In the genomic region with DNA sequence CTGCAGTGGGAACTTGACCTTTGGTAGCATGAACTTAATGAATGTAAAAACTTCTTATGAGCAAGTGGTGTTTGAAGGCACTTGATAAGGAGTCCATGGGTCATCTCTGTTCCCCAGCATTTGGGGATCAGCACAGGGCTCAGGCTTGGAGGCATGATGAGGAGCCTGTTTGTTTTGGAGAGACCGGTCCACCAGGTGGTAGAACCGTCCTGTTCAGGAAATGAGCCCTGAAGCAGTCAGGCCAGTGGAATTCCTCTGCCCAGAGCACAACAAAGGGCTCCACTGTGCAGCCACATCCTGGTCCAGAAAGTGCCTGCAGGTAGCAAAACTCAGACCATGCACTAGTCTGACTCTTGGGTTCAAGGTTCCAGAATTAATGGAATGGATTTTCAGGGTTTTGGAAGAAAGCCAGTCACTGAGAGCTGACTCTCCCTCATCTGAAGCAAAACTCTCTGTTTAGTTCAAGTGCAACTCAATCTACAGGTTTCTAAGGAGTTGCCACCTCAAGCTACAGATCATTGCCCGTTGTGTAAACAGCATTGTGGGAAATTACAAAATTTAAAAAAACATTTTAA, we compare ENCODE assay signal across 1 cellular context.
TF ChIP-seq lines count a peak whose summit lies in the region.

No MANE protein-coding gene starts in this region.

TF ChIP-seq in HepG2, 621 proteins besides CTCF, POLR2A, EP300 and RAD21 (continued from another document and continues in another):
- TF ChIP-seq, protein P1, sequence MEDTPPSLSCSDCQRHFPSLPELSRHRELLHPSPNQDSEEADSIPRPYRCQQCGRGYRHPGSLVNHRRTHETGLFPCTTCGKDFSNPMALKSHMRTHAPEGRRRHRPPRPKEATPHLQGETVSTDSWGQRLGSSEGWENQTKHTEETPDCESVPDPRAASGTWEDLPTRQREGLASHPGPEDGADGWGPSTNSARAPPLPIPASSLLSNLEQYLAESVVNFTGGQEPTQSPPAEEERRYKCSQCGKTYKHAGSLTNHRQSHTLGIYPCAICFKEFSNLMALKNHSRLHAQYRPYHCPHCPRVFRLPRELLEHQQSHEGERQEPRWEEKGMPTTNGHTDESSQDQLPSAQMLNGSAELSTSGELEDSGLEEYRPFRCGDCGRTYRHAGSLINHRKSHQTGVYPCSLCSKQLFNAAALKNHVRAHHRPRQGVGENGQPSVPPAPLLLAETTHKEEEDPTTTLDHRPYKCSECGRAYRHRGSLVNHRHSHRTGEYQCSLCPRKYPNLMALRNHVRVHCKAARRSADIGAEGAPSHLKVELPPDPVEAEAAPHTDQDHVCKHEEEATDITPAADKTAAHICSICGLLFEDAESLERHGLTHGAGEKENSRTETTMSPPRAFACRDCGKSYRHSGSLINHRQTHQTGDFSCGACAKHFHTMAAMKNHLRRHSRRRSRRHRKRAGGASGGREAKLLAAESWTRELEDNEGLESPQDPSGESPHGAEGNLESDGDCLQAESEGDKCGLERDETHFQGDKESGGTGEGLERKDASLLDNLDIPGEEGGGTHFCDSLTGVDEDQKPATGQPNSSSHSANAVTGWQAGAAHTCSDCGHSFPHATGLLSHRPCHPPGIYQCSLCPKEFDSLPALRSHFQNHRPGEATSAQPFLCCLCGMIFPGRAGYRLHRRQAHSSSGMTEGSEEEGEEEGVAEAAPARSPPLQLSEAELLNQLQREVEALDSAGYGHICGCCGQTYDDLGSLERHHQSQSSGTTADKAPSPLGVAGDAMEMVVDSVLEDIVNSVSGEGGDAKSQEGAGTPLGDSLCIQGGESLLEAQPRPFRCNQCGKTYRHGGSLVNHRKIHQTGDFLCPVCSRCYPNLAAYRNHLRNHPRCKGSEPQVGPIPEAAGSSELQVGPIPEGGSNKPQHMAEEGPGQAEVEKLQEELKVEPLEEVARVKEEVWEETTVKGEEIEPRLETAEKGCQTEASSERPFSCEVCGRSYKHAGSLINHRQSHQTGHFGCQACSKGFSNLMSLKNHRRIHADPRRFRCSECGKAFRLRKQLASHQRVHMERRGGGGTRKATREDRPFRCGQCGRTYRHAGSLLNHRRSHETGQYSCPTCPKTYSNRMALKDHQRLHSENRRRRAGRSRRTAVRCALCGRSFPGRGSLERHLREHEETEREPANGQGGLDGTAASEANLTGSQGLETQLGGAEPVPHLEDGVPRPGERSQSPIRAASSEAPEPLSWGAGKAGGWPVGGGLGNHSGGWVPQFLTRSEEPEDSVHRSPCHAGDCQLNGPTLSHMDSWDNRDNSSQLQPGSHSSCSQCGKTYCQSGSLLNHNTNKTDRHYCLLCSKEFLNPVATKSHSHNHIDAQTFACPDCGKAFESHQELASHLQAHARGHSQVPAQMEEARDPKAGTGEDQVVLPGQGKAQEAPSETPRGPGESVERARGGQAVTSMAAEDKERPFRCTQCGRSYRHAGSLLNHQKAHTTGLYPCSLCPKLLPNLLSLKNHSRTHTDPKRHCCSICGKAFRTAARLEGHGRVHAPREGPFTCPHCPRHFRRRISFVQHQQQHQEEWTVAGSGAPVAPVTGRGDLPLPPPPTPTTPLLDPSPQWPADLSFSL (CRISPR knock-in tag; IDR thresholded peaks at IDR 0.05), result no peak
- peak; percentile 65 for TF ChIP-seq GATAD1 (CRISPR knock-in tag; IDR thresholded peaks at IDR 0.05)
- TF ChIP-seq, protein P2, sequence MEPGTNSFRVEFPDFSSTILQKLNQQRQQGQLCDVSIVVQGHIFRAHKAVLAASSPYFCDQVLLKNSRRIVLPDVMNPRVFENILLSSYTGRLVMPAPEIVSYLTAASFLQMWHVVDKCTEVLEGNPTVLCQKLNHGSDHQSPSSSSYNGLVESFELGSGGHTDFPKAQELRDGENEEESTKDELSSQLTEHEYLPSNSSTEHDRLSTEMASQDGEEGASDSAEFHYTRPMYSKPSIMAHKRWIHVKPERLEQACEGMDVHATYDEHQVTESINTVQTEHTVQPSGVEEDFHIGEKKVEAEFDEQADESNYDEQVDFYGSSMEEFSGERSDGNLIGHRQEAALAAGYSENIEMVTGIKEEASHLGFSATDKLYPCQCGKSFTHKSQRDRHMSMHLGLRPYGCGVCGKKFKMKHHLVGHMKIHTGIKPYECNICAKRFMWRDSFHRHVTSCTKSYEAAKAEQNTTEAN (CRISPR knock-in tag; conservative IDR thresholded peaks at IDR 0.05), result peak; percentile 77; the same call in 1 of the 2 replicates
- no peak for TF ChIP-seq NRL (CRISPR knock-in tag; IDR thresholded peaks at IDR 0.05; ENCODE audit: borderline replicate concordance)
- peak; percentile 73 for TF ChIP-seq HOXA3 (CRISPR knock-in tag; IDR thresholded peaks at IDR 0.05)
- TF ChIP-seq SOX13 (IDR thresholded peaks at IDR 0.05), result no peak
- TF ChIP-seq SOX13 (CRISPR knock-in tag; conservative IDR thresholded peaks at IDR 0.05 in 1 of 2, IDR thresholded peaks at IDR 0.05 in 1 of 2), result peak in 1 of 2 experiments; percentile 90; a peak in 2 of 4 replicates
- TF ChIP-seq, protein P3, sequence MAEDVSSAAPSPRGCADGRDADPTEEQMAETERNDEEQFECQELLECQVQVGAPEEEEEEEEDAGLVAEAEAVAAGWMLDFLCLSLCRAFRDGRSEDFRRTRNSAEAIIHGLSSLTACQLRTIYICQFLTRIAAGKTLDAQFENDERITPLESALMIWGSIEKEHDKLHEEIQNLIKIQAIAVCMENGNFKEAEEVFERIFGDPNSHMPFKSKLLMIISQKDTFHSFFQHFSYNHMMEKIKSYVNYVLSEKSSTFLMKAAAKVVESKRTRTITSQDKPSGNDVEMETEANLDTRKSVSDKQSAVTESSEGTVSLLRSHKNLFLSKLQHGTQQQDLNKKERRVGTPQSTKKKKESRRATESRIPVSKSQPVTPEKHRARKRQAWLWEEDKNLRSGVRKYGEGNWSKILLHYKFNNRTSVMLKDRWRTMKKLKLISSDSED (CRISPR knock-in tag; IDR thresholded peaks at IDR 0.05), result no peak
- TF ChIP-seq, protein P4, sequence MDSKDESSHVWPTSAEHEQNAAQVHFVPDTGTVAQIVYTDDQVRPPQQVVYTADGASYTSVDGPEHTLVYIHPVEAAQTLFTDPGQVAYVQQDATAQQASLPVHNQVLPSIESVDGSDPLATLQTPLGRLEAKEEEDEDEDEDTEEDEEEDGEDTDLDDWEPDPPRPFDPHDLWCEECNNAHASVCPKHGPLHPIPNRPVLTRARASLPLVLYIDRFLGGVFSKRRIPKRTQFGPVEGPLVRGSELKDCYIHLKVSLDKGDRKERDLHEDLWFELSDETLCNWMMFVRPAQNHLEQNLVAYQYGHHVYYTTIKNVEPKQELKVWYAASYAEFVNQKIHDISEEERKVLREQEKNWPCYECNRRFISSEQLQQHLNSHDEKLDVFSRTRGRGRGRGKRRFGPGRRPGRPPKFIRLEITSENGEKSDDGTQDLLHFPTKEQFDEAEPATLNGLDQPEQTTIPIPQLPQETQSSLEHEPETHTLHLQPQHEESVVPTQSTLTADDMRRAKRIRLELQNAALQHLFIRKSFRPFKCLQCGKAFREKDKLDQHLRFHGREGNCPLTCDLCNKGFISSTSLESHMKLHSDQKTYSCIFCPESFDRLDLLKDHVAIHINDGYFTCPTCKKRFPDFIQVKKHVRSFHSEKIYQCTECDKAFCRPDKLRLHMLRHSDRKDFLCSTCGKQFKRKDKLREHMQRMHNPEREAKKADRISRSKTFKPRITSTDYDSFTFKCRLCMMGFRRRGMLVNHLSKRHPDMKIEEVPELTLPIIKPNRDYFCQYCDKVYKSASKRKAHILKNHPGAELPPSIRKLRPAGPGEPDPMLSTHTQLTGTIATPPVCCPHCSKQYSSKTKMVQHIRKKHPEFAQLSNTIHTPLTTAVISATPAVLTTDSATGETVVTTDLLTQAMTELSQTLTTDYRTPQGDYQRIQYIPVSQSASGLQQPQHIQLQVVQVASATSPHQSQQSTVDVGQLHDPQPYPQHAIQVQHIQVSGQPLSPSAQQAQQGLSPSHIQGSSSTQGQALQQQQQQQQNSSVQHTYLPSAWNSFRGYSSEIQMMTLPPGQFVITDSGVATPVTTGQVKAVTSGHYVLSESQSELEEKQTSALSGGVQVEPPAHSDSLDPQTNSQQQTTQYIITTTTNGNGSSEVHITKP (CRISPR knock-in tag; IDR thresholded peaks at IDR 0.05; ENCODE audit: low read depth), result peak; percentile 62
- peak; percentile 82; the same call in 1 of the 2 replicates for TF ChIP-seq CBX5 (CRISPR knock-in tag; IDR thresholded peaks at IDR 0.05; ENCODE audit: borderline replicate concordance)
- no peak for TF ChIP-seq ZMAT3 (CRISPR knock-in tag; conservative IDR thresholded peaks at IDR 0.05)
- 0 out of 2 replicates have a peak, but pooled peaks have one; percentile 65 for TF ChIP-seq ZSCAN29 (CRISPR knock-in tag; conservative IDR thresholded peaks at IDR 0.05)
- TF ChIP-seq, protein P5, sequence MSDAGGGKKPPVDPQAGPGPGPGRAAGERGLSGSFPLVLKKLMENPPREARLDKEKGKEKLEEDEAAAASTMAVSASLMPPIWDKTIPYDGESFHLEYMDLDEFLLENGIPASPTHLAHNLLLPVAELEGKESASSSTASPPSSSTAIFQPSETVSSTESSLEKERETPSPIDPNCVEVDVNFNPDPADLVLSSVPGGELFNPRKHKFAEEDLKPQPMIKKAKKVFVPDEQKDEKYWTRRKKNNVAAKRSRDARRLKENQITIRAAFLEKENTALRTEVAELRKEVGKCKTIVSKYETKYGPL (CRISPR knock-in tag; IDR thresholded peaks at IDR 0.05), result 0 out of 2 replicates have a peak, but pooled peaks have one; percentile 45
- TF ChIP-seq, protein P6, sequence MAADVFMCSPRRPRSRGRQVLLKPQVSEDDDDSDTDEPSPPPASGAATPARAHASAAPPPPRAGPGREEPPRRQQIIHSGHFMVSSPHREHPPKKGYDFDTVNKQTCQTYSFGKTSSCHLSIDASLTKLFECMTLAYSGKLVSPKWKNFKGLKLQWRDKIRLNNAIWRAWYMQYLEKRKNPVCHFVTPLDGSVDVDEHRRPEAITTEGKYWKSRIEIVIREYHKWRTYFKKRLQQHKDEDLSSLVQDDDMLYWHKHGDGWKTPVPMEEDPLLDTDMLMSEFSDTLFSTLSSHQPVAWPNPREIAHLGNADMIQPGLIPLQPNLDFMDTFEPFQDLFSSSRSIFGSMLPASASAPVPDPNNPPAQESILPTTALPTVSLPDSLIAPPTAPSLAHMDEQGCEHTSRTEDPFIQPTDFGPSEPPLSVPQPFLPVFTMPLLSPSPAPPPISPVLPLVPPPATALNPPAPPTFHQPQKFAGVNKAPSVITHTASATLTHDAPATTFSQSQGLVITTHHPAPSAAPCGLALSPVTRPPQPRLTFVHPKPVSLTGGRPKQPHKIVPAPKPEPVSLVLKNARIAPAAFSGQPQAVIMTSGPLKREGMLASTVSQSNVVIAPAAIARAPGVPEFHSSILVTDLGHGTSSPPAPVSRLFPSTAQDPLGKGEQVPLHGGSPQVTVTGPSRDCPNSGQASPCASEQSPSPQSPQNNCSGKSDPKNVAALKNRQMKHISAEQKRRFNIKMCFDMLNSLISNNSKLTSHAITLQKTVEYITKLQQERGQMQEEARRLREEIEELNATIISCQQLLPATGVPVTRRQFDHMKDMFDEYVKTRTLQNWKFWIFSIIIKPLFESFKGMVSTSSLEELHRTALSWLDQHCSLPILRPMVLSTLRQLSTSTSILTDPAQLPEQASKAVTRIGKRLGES (CRISPR knock-in tag; IDR thresholded peaks at IDR 0.05; ENCODE audit: borderline replicate concordance), result peak; percentile 10; the same call in 1 of the 2 replicates
- TF ChIP-seq ZNF772 (CRISPR knock-in tag; IDR thresholded peaks at IDR 0.05), result peak; percentile 91
- TF ChIP-seq TCF7L2 (IDR thresholded peaks at IDR 0.05; ENCODE audit: low read depth, low read length), result no peak
- peak; percentile 85 for TF ChIP-seq PHF5A (CRISPR knock-in tag; IDR thresholded peaks at IDR 0.05; ENCODE audit: low read depth, unreplicated experiment)
- TF ChIP-seq, protein P7, sequence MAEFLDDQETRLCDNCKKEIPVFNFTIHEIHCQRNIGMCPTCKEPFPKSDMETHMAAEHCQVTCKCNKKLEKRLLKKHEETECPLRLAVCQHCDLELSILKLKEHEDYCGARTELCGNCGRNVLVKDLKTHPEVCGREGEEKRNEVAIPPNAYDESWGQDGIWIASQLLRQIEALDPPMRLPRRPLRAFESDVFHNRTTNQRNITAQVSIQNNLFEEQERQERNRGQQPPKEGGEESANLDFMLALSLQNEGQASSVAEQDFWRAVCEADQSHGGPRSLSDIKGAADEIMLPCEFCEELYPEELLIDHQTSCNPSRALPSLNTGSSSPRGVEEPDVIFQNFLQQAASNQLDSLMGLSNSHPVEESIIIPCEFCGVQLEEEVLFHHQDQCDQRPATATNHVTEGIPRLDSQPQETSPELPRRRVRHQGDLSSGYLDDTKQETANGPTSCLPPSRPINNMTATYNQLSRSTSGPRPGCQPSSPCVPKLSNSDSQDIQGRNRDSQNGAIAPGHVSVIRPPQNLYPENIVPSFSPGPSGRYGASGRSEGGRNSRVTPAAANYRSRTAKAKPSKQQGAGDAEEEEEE (CRISPR knock-in tag; IDR thresholded peaks at IDR 0.05; ENCODE audit: borderline replicate concordance), result no peak
- no peak; the same call in none of the 2 replicates for TF ChIP-seq EHMT2 (IDR thresholded peaks at IDR 0.05; ENCODE audit: borderline replicate concordance, low read depth, low read length)
- peak; percentile 88 for TF ChIP-seq FOXO1 (CRISPR knock-in tag; IDR thresholded peaks at IDR 0.05)
- TF ChIP-seq KAT8 (CRISPR knock-in tag; IDR thresholded peaks at IDR 0.05), result peak; percentile 76
- TF ChIP-seq ELF1 (CRISPR knock-in tag; IDR thresholded peaks at IDR 0.05), result peak; percentile 80
- TF ChIP-seq ZNF792 (CRISPR knock-in tag; IDR thresholded peaks at IDR 0.05), result peak; percentile 91
- TF ChIP-seq ZNF335 (CRISPR knock-in tag; IDR thresholded peaks at IDR 0.05), result no peak
- peak; percentile 88 for TF ChIP-seq MYC (CRISPR knock-in tag; IDR thresholded peaks at IDR 0.05; ENCODE audit: borderline replicate concordance)
- TF ChIP-seq GFI1 (CRISPR knock-in tag; IDR thresholded peaks at IDR 0.05; ENCODE audit: borderline replicate concordance), result peak; percentile 89
- no peak for TF ChIP-seq ARNT2 (CRISPR knock-in tag; IDR thresholded peaks at IDR 0.05; ENCODE audit: low read depth)
- TF ChIP-seq SIN3B (IDR thresholded peaks at IDR 0.05; ENCODE audit: low read length), result no peak
- TF ChIP-seq SPEN (CRISPR knock-in tag; IDR thresholded peaks at IDR 0.05; ENCODE audit: low read depth), result peak; percentile 41; the same call in 1 of the 2 replicates
- TF ChIP-seq ZNF543 (CRISPR knock-in tag; IDR thresholded peaks at IDR 0.05), result peak; percentile 76; the same call in 1 of the 2 replicates
- peak; percentile 88; the same call in 1 of the 2 replicates for TF ChIP-seq SMAD3 (CRISPR knock-in tag; IDR thresholded peaks at IDR 0.05)
- peak; percentile 88 for TF ChIP-seq MED13 (CRISPR knock-in tag; IDR thresholded peaks at IDR 0.05)
- TF ChIP-seq, protein P8, sequence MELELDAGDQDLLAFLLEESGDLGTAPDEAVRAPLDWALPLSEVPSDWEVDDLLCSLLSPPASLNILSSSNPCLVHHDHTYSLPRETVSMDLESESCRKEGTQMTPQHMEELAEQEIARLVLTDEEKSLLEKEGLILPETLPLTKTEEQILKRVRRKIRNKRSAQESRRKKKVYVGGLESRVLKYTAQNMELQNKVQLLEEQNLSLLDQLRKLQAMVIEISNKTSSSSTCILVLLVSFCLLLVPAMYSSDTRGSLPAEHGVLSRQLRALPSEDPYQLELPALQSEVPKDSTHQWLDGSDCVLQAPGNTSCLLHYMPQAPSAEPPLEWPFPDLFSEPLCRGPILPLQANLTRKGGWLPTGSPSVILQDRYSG (CRISPR knock-in tag; IDR thresholded peaks at IDR 0.05), result no peak
- TF ChIP-seq CEBPG (CRISPR knock-in tag; IDR thresholded peaks at IDR 0.05), result peak; percentile 51
- peak; percentile 95 for TF ChIP-seq POGZ (CRISPR knock-in tag; IDR thresholded peaks at IDR 0.05)
- TF ChIP-seq NKX3-1 (CRISPR knock-in tag; IDR thresholded peaks at IDR 0.05), result peak; percentile 81; the same call in 1 of the 2 replicates
- peak; percentile 49; the same call in 1 of the 2 replicates for TF ChIP-seq TP53 (CRISPR knock-in tag; conservative IDR thresholded peaks at IDR 0.05)
